ENCODE assay signal across 10 cellular contexts in the genomic region with DNA sequence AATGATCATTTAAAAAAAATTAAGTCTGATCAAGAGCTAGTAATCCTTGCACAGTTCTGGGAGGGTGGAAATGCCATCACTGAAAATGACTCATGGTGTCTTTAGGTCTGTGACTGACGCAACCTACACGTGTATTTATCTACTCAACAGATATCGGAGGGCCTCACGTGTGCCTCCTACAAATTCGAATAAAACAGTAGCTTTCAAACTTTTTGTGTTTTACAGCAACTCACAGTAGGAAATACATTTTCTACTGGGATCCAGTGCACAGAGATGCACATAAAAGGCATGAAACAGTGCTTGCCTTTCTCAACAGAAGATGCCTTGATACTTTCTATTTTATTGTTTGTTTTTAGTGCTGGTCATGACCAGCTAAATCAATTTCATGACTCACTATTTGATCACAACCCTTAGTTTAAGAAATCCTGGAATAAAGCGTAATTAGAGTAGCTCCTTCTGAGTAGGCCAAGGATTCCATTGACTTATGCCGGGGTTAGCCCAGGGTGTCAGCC.
DNase-seq lines count a peak whose midpoint lies in the region; ATAC-seq and TF ChIP-seq lines count a peak whose summit lies in the region.
"Had no signal": no experiment of that assay in that cellular context is flagged by ENCODE, and none has a peak within 500 bp of the region (broad histone marks: within the 10 kb centered on the region; RNA-seq: fewer than 3 reads in every experiment).

No MANE protein-coding gene starts in this region.

- no peaks in the 10 kb centered on the region for H3K36me3 ChIP-seq in sigmoid colon
- H3K36me3 ChIP-seq: heart left ventricle, neutrophil had no signal

- no peaks in the 10 kb centered on the region for H3K4me1 ChIP-seq in sigmoid colon

- no peak overlapping the region for H3K4me3 ChIP-seq in sigmoid colon
- H3K4me3 ChIP-seq: heart left ventricle had no signal

- DNase-seq in GM03348 (ENCODE audit: low spot score): peak; percentile 74
- DNase-seq in NOMO-1 treated with dmso at 0.1 percent for 144 hours (lab: John Stamatoyannopoulos, UW; ENCODE audit: unreplicated experiment): peak; percentile 38
- DNase-seq in dermis blood vessel endothelial cell: peak; percentile 85
- peak; percentile 91 for DNase-seq in renal cortical epithelial cell (ENCODE audit: low read depth)
- DNase-seq in sigmoid colon: no peak
- no peak for DNase-seq in Right ventricle myocardium superior
- DNase-seq in activated naive CD4-positive, alpha-beta T cell (lab: John Stamatoyannopoulos, UW): no peak
- DNase-seq: heart left ventricle had no signal

- intact Hi-C loops in sigmoid colon (cut with DNase I) (no loop called here), Right ventricle myocardium superior (cut with DNase I) (no loop called here)

- H3K9me3 ChIP-seq in sigmoid colon: no peaks in the 10 kb centered on the region
- H3K9me3 ChIP-seq: heart left ventricle, neutrophil had no signal

- no peak for TF ChIP-seq POLR2A in sigmoid colon (IDR thresholded peaks at IDR 0.05)

- no peak overlapping the region for H3K27ac ChIP-seq in sigmoid colon
- H3K27ac ChIP-seq: heart left ventricle, neutrophil had no signal

- no peak for TF ChIP-seq EP300 in sigmoid colon (IDR thresholded peaks at IDR 0.05)

- WGBS in sigmoid colon, 2 donors: 49 to 75% methylated on average over 7 of the region's 7 CpGs

- no peak for ATAC-seq in Right ventricle myocardium superior (ENCODE audit: poor library complexity)
- ATAC-seq in HG03135 (IDR thresholded peaks at IDR 0.05; ENCODE audit: unreplicated experiment): no peak
- ATAC-seq: heart left ventricle had no signal

- no peaks in the 10 kb centered on the region for H3K27me3 ChIP-seq in sigmoid colon
- H3K27me3 ChIP-seq: heart left ventricle, neutrophil had no signal

- no peak for TF ChIP-seq CTCF in sigmoid colon (IDR thresholded peaks at IDR 0.05)

Comparison
In these comparisons a context has a peak if more than half of its experiments do, and no peak if none do; other contexts are left out.
1. DNase-seq: peak in GM03348 (single experiment), NOMO-1 treated with dmso at 0.1 percent for 144 hours (single experiment), dermis blood vessel endothelial cell (single experiment) and renal cortical epithelial cell (single experiment); none in sigmoid colon (single experiment), Right ventricle myocardium superior (single experiment) and activated naive CD4-positive, alpha-beta T cell (0 of 4).